19 cellular contexts compared by ENCODE assay signal in genomic region chr19:1807695-1808394, GRCh38. TPM values are rescaled to one million over a fixed set of nuclear protein-coding genes. Genes with fewer than 3 reads are reported as not detected.
DNase-seq lines count a peak whose midpoint lies in the region; TF ChIP-seq lines count a peak whose summit lies in the region.
"Had no signal": no experiment of that assay in that cellular context is flagged by ENCODE, and none has a peak within 500 bp of the region (broad histone marks: within the 10 kb centered on the region; RNA-seq: fewer than 3 reads in every experiment).

No MANE protein-coding gene starts in this region.

- H3K36me3 ChIP-seq in HEK293 (ENCODE audit: control insufficient read depth in 2 of 2, insufficient read depth in 1 of 2, low read length in 2 of 2), result no peaks in the 10 kb centered on the region
- no peaks in the 10 kb centered on the region for H3K36me3 ChIP-seq in neuronal stem cell (replicated peaks in 1 of 2; ENCODE audit: control insufficient read depth in 2 of 2, insufficient read depth in 2 of 2, low read length in 2 of 2)
- H3K36me3 ChIP-seq: HAP-1 had no signal

- no peak overlapping the region for H3K27ac Mint-ChIP-seq in endothelial cell (ENCODE audit: unreplicated experiment)

- H3K4me1 ChIP-seq in HEK293 (ENCODE audit: control insufficient read depth, insufficient read depth, low read length) (no peaks in the 10 kb centered on the region), neuronal stem cell (ENCODE audit: control insufficient read depth in 2 of 2, insufficient read depth in 1 of 2, low read depth in 1 of 2, low read length in 2 of 2) (peaks cover 0 to 6% of the 10 kb centered on the region in 2 donors)

- peak overlapping the region; percentile 71 for H3K18ac ChIP-seq in neuronal stem cell (ENCODE audit: low read length)

- peak overlapping the region; percentile 65 for H2AK5ac ChIP-seq in neuronal stem cell (ENCODE audit: low read depth, low read length)

- H2AFZ ChIP-seq in neuronal stem cell (ENCODE audit: low read length), result no peak overlapping the region

- TF ChIP-seq CTCF in HEK293 (tag by site-specific recombination; IDR thresholded peaks at IDR 0.05), result no peak
- TF ChIP-seq CTCF in epithelial cell of esophagus (IDR thresholded peaks at IDR 0.05; ENCODE audit: insufficient read depth, low read depth, low read length, missing control alignments), result no peak
- no peak for TF ChIP-seq CTCF in endothelial cell (IDR thresholded peaks at IDR 0.05; ENCODE audit: unreplicated experiment)

- H2BK15ac ChIP-seq in neuronal stem cell (ENCODE audit: low read length), result peak overlapping the region; percentile 56

- no peaks in the 10 kb centered on the region for H3K9me3 Mint-ChIP-seq in endothelial cell (ENCODE audit: unreplicated experiment)

- DNase-seq in COLO668 (lab: John Stamatoyannopoulos, UW; ENCODE audit: unreplicated experiment), result peak; percentile 21
- DNase-seq in epithelial cell of esophagus (ENCODE audit: low read depth), result peak; percentile 44
- no peak for DNase-seq in neuronal stem cell (ENCODE audit: low spot score)
- DNase-seq in endothelial cell (ENCODE audit: low spot score), result no peak
- DNase-seq in central memory CD4-positive, alpha-beta T cell, result no peak
- DNase-seq in DMS153 treated with DMSO at 0.1 percent for 48 hours (lab: John Stamatoyannopoulos, UW; ENCODE audit: unreplicated experiment), result no peak
- DNase-seq: ACHN; GDM1; IMR-90; Karpas-422; NCI-H1417 treated with DMSO at 0.1 percent for 48 hours; NCI-H1930; NCI-H226; NCI-H526 treated with DMSO at 0.1 percent for 48 hours; NK-92 treated with Interleukin-12 subunit alpha and Interleukin-12 subunit beta, amount 100 ng/mL, for 24 hours; Right ventricle myocardium superior had no signal

- H3K36me3 Mint-ChIP-seq in endothelial cell (ENCODE audit: low read depth, unreplicated experiment), result no peaks in the 10 kb centered on the region

- H3K23ac ChIP-seq in neuronal stem cell (ENCODE audit: low read depth, low read length, poor library complexity), result peak overlapping the region; percentile 2

- H3K27ac ChIP-seq in HEK293 (ENCODE audit: extremely low read depth, low read depth, low read length) (no peak overlapping the region), neuronal stem cell (replicated peaks; ENCODE audit: low read length) (no peak overlapping the region)
- H3K27ac ChIP-seq: C4-2B had no signal

- H3K9me3 ChIP-seq in HEK293 (ENCODE audit: control insufficient read depth, insufficient read depth, low read depth, low read length) (no peaks in the 10 kb centered on the region), neuronal stem cell (replicated peaks in 1 of 2; ENCODE audit: control insufficient read depth in 2 of 2, insufficient read depth in 1 of 2, low read depth in 1 of 2, low read length in 2 of 2) (no peaks in the 10 kb centered on the region)
- H3K9me3 ChIP-seq: HAP-1 had no signal

- no peak overlapping the region for H3K4me3 Mint-ChIP-seq in endothelial cell (ENCODE audit: unreplicated experiment)

- H3K4me3 ChIP-seq in HEK293 (ENCODE audit: low read depth, low read length) (no peak overlapping the region), epithelial cell of esophagus (ENCODE audit: low read length) (no peak overlapping the region), neuronal stem cell (ENCODE audit: low read length in 2 of 2) (peak overlapping the region in 1 of 2 donors; percentile 31)
- H3K4me3 ChIP-seq: HAP-1 had no signal

- H2BK120ac ChIP-seq in neuronal stem cell (ENCODE audit: low read depth, low read length), result no peak overlapping the region

- H3K4ac ChIP-seq in neuronal stem cell (ENCODE audit: low read length), result peak overlapping the region; percentile 17

- CTCF ChIA-PET in HEK293 (lab: Yijun Ruan, JAX), result interaction anchor here (1.2 kb wide), 1 partner anchor 19 kb away, joined by 3 read pairs; no protein-coding TSS in a partner anchor

- H3K4me1 Mint-ChIP-seq in endothelial cell (ENCODE audit: unreplicated experiment), result peaks cover 5% of the 10 kb centered on the region

- peaks cover 1% of the 10 kb centered on the region for H3K79me1 ChIP-seq in neuronal stem cell (ENCODE audit: low read depth, low read length)

- H3K27me3 Mint-ChIP-seq in endothelial cell (ENCODE audit: unreplicated experiment), result peaks cover 13% of the 10 kb centered on the region

- H4K8ac ChIP-seq in neuronal stem cell (ENCODE audit: low read depth, low read length), result no peak overlapping the region

- H2BK5ac ChIP-seq in neuronal stem cell (ENCODE audit: low read length), result no peak overlapping the region

- no peak overlapping the region for H3K4me2 ChIP-seq in neuronal stem cell (ENCODE audit: insufficient read depth, low read length, poor library complexity, severe bottlenecking)

- POLR2A ChIA-PET in HEK293 (lab: Yijun Ruan, JAX), result no interaction called here

- no peak overlapping the region for H3K14ac ChIP-seq in neuronal stem cell (ENCODE audit: low read length)

- no peak overlapping the region for H2BK12ac ChIP-seq in neuronal stem cell (ENCODE audit: low read length)

- WGBS in neuronal stem cell (ENCODE audit: extremely low coverage in 2 of 2, insufficient read length in 2 of 2, insufficient replicate concordance in 1 of 2), 2 donors, result no CpG with 5 or more reads among the region's 30 CpGs

- H4K91ac ChIP-seq in neuronal stem cell (ENCODE audit: low read depth, low read length, poor library complexity), result no peak overlapping the region

- peaks cover 0 to 5% (median 3%) of the 10 kb centered on the region in 3 experiments for H3K27me3 ChIP-seq in neuronal stem cell (ENCODE audit: control insufficient read depth in 3 of 3, insufficient read depth in 3 of 3, low read depth in 1 of 3, low read length in 3 of 3)

- H3K9ac ChIP-seq in neuronal stem cell (ENCODE audit: low read depth, low read length, poor library complexity), result no peak overlapping the region

TF ChIP-seq in HEK293, 187 proteins besides CTCF, POLR2A, EP300 and RAD21:
- TF ChIP-seq ZNF398 (tag by site-specific recombination; IDR thresholded peaks at IDR 0.05) (no peak), SCRT2 (tag by site-specific recombination; IDR thresholded peaks at IDR 0.05) (peak; percentile 62; the same call in 1 of the 2 replicates), ZNF513 (tag by site-specific recombination; IDR thresholded peaks at IDR 0.05) (peak; percentile 64; the same call in 1 of the 2 replicates)
TF ChIP-seq in HEK293: peak in this region for 2.

RNA-seq across cellular contexts. Expression of gene ATP8B3, which starts 4.2 kb away (rescaled TPM):
- 0.79 TPM for polyA plus RNA-seq in neuronal stem cell (2013, experiment 1 of 2)
- 0.80 TPM for polyA plus RNA-seq in neuronal stem cell (2013, experiment 2 of 2)
- total RNA-seq in endothelial cell (ENCODE audit: unreplicated experiment), result 0.69 TPM

RNA-seq across cellular contexts. Expression of gene REXO1, which starts 40.4 kb away (rescaled TPM):
- 15.0 TPM for polyA plus RNA-seq in neuronal stem cell (2013, experiment 1 of 2)
- polyA plus RNA-seq in neuronal stem cell (2013, experiment 2 of 2), result 16.5 TPM
- total RNA-seq in endothelial cell (ENCODE audit: unreplicated experiment), result 48.1 TPM

RNA-seq across cellular contexts. Expression of gene ONECUT3, which starts 54.5 kb away (rescaled TPM):
- 0.03 TPM for polyA plus RNA-seq in neuronal stem cell (2013, experiment 1 of 2)
- 0.01 TPM for polyA plus RNA-seq in neuronal stem cell (2013, experiment 2 of 2)
- total RNA-seq in endothelial cell (ENCODE audit: unreplicated experiment), result not detected
- total RNA-seq: IMR-90, Right ventricle myocardium superior had no signal
- polyA plus RNA-seq: IMR-90 had no signal

RNA-seq across cellular contexts. Expression of gene KLF16, which starts 55.5 kb away (rescaled TPM):
- polyA plus RNA-seq in neuronal stem cell (2013, experiment 1 of 2), result 12.8 TPM
- polyA plus RNA-seq in neuronal stem cell (2013, experiment 2 of 2), result 12.5 TPM
- total RNA-seq in endothelial cell (ENCODE audit: unreplicated experiment), result 19.9 TPM

Comparison
In these comparisons a context has a peak if more than half of its experiments do, and no peak if none do; other contexts are left out.
1. DNase-seq: peak in COLO668 (single experiment) and epithelial cell of esophagus (single experiment); none in neuronal stem cell (single experiment), endothelial cell (single experiment), central memory CD4-positive, alpha-beta T cell (single experiment) and DMS153 treated with DMSO at 0.1 percent for 48 hours (single experiment).